Comparison of ENCODE assay signal across 14 cellular contexts in genomic region chr22:40628354-40629042, GRCh38. TPM values are rescaled to one million over a fixed set of nuclear protein-coding genes. Genes with fewer than 3 reads are reported as not detected.
DNase-seq lines count a peak whose midpoint lies in the region; ATAC-seq and TF ChIP-seq lines count a peak whose summit lies in the region.
"Had no signal": no experiment of that assay in that cellular context is flagged by ENCODE, and none has a peak within 500 bp of the region (broad histone marks: within the 10 kb centered on the region; RNA-seq: fewer than 3 reads in every experiment).

No MANE protein-coding gene starts in this region.

- H3K4me2 ChIP-seq in OCI-LY1 (ENCODE audit: low read length), result peak overlapping the region; percentile 14; the same call in 1 of the 2 replicates

- no peaks in the 10 kb centered on the region for H3K9me3 ChIP-seq in OCI-LY1 (ENCODE audit: low read length)
- H3K9me3 ChIP-seq in sigmoid colon, result no peaks in the 10 kb centered on the region
- H3K9me3 ChIP-seq: ascending aorta had no signal

- H3K27ac Mint-ChIP-seq in activated T-cell treated with anti-CD3 and anti-CD28 coated beads, Interleukin-2, amount 50 U/mL, for 24 hours, result peak overlapping the region; percentile 79
- H3K27ac Mint-ChIP-seq in stimulated activated memory B cell treated with anti-CD40 and anti-IgM and Interleukin-4, amounts not matched to agents 10 μg/mL and 1 μg/mL and 100 μg/mL, for 72 hours, result peak overlapping the region; percentile 74
- H3K27ac Mint-ChIP-seq: T-helper 1 cell treated with Interleukin-12 subunit alpha and Interleukin-12 subunit beta and Interleukin-4 antibody, amounts not matched to agents 30 μg/mL and 1 μg/mL, for 36 hours had no signal

- H3K9ac ChIP-seq in OCI-LY1 (ENCODE audit: low read length), result no peak overlapping the region

- no peaks in the 10 kb centered on the region for H3K36me3 ChIP-seq in OCI-LY1 (ENCODE audit: insufficient read depth, low read length)
- H3K36me3 ChIP-seq in sigmoid colon, result no peaks in the 10 kb centered on the region
- H3K36me3 ChIP-seq: ascending aorta had no signal

- intact Hi-C loops in sigmoid colon (cut with DNase I), result no loop called here

- no peak overlapping the region for H3K4me3 Mint-ChIP-seq in activated T-cell treated with anti-CD3 and anti-CD28 coated beads, Interleukin-2, amount 50 U/mL, for 24 hours
- H3K4me3 Mint-ChIP-seq in stimulated activated memory B cell treated with anti-CD40 and anti-IgM and Interleukin-4, amounts not matched to agents 10 μg/mL and 1 μg/mL and 100 μg/mL, for 72 hours, result peak overlapping the region; percentile 26
- H3K4me3 Mint-ChIP-seq: T-helper 1 cell treated with Interleukin-12 subunit alpha and Interleukin-12 subunit beta and Interleukin-4 antibody, amounts not matched to agents 30 μg/mL and 1 μg/mL, for 36 hours had no signal

- H3F3A ChIP-seq in OCI-LY1 (ENCODE audit: insufficient read depth, low read length), result no peaks in the 10 kb centered on the region

- no peak overlapping the region for H3K27ac ChIP-seq in OCI-LY1 (ENCODE audit: low read depth, low read length, poor library complexity, severe bottlenecking)
- no peak overlapping the region for H3K27ac ChIP-seq in sigmoid colon
- H3K27ac ChIP-seq: ascending aorta, C4-2B had no signal

- H3K4me3 ChIP-seq in OCI-LY1 (ENCODE audit: low read depth, low read length, poor library complexity, severe bottlenecking) (no peak overlapping the region), epithelial cell of esophagus (ENCODE audit: low read length) (no peak overlapping the region), sigmoid colon (no peak overlapping the region)
- H3K4me3 ChIP-seq: ascending aorta had no signal

- H3K27me3 Mint-ChIP-seq in activated T-cell treated with anti-CD3 and anti-CD28 coated beads, Interleukin-2, amount 50 U/mL, for 24 hours, result no peaks in the 10 kb centered on the region
- no peaks in the 10 kb centered on the region for H3K27me3 Mint-ChIP-seq in stimulated activated memory B cell treated with anti-CD40 and anti-IgM and Interleukin-4, amounts not matched to agents 10 μg/mL and 1 μg/mL and 100 μg/mL, for 72 hours

- H4K20me1 ChIP-seq in OCI-LY1 (ENCODE audit: insufficient read depth, low read length), result no peaks in the 10 kb centered on the region

- H3K36me3 Mint-ChIP-seq in activated T-cell treated with anti-CD3 and anti-CD28 coated beads, Interleukin-2, amount 50 U/mL, for 24 hours (ENCODE audit: low read depth), result peaks cover 2% of the 10 kb centered on the region
- peaks cover 6% of the 10 kb centered on the region for H3K36me3 Mint-ChIP-seq in stimulated activated memory B cell treated with anti-CD40 and anti-IgM and Interleukin-4, amounts not matched to agents 10 μg/mL and 1 μg/mL and 100 μg/mL, for 72 hours

- ATAC-seq in stimulated activated memory B cell treated with anti-CD40 and anti-IgM and Interleukin-4, amounts not matched to agents 10 μg/mL and 1 μg/mL and 100 μg/mL, for 72 hours, result peak; percentile 76

- H3K27me3 ChIP-seq in OCI-LY1 (ENCODE audit: insufficient read depth, low read length), result no peaks in the 10 kb centered on the region
- no peaks in the 10 kb centered on the region for H3K27me3 ChIP-seq in sigmoid colon
- H3K27me3 ChIP-seq: ascending aorta had no signal

- H3K79me2 ChIP-seq in OCI-LY1 (ENCODE audit: insufficient read depth, low read length), result peaks cover 74% of the 10 kb centered on the region

- TF ChIP-seq EP300 in sigmoid colon (IDR thresholded peaks at IDR 0.05), result no peak

- H2AFZ ChIP-seq in OCI-LY1 (ENCODE audit: low read length), result no peak overlapping the region

- TF ChIP-seq POLR2A in sigmoid colon (IDR thresholded peaks at IDR 0.05), result no peak

- 83 to 88% methylated on average over 3 of the region's 3 CpGs for WGBS in sigmoid colon, 2 donors

- H3K4me1 Mint-ChIP-seq in activated T-cell treated with anti-CD3 and anti-CD28 coated beads, Interleukin-2, amount 50 U/mL, for 24 hours (ENCODE audit: low read depth), result peaks cover 67% of the 10 kb centered on the region
- H3K4me1 Mint-ChIP-seq in stimulated activated memory B cell treated with anti-CD40 and anti-IgM and Interleukin-4, amounts not matched to agents 10 μg/mL and 1 μg/mL and 100 μg/mL, for 72 hours, result peaks cover 57% of the 10 kb centered on the region

- H3K4me1 ChIP-seq in OCI-LY1 (ENCODE audit: insufficient read depth, low read length, severe bottlenecking) (peaks cover 19% of the 10 kb centered on the region), sigmoid colon (peaks cover 0 to 61% (median 35%) of the 10 kb centered on the region in 4 donors)

- no peak for TF ChIP-seq CTCF in OCI-LY1 (IDR thresholded peaks at IDR 0.05; ENCODE audit: low read length)
- TF ChIP-seq CTCF in epithelial cell of esophagus (IDR thresholded peaks at IDR 0.05; ENCODE audit: insufficient read depth, low read depth, low read length, missing control alignments), result no peak
- no peak for TF ChIP-seq CTCF in sigmoid colon (IDR thresholded peaks at IDR 0.05)

- H3K9me2 ChIP-seq in OCI-LY1 (ENCODE audit: low read depth, low read length), result no peaks in the 10 kb centered on the region

- DNase-seq in activated T-cell treated with anti-CD3 and anti-CD28 coated beads, Interleukin-2, amount 50 U/mL, for 24 hours, result no peak
- DNase-seq in activated T-cell treated with anti-CD3 and anti-CD28 coated beads, Interleukin-2, amount 50 U/mL, for 1 hour, result no peak
- peak; percentile 82 for DNase-seq in epithelial cell of esophagus (ENCODE audit: low read depth)
- DNase-seq in sigmoid colon, result no peak
- no peak for DNase-seq in mucosa of gallbladder (ENCODE audit: low spot score)
- DNase-seq in NCI-H1694 (lab: John Stamatoyannopoulos, UW), result no peak
- DNase-seq: hypothalamus, NCI-H1930, nucleus accumbens had no signal

- no peaks in the 10 kb centered on the region for H3K9me3 Mint-ChIP-seq in activated T-cell treated with anti-CD3 and anti-CD28 coated beads, Interleukin-2, amount 50 U/mL, for 24 hours
- no peaks in the 10 kb centered on the region for H3K9me3 Mint-ChIP-seq in stimulated activated memory B cell treated with anti-CD40 and anti-IgM and Interleukin-4, amounts not matched to agents 10 μg/mL and 1 μg/mL and 100 μg/mL, for 72 hours
- H3K9me3 Mint-ChIP-seq: T-helper 1 cell treated with Interleukin-12 subunit alpha and Interleukin-12 subunit beta and Interleukin-4 antibody, amounts not matched to agents 30 μg/mL and 1 μg/mL, for 36 hours had no signal

RNA-seq across cellular contexts. Expression of gene MRTFA, which starts 8.0 kb away (rescaled TPM):
- total RNA-seq in sigmoid colon (100 to 1,000 TPM in 1 of 4 donors, 10 to 100 TPM in 3; 19.6 to 104 (median 72.1) TPM), mucosa of gallbladder (44.1 TPM)
- polyA plus RNA-seq in sigmoid colon, result 10 to 100 TPM; 10.8 to 29.2 (median 10.9) TPM

RNA-seq across cellular contexts. Expression of gene MCHR1, which starts 50.8 kb away (rescaled TPM):
- total RNA-seq in sigmoid colon (under 1 TPM in 1 of 4 donors, not detected in 3; 0.28 TPM), mucosa of gallbladder (0.23 TPM)
- polyA plus RNA-seq in sigmoid colon, result under 1 TPM in 2 of 3 donors, not detected in 1; 0.44 to 0.60 TPM
- total RNA-seq: ascending aorta had no signal
